Comparison of ENCODE assay signal across 23 cellular contexts in the genomic region with DNA sequence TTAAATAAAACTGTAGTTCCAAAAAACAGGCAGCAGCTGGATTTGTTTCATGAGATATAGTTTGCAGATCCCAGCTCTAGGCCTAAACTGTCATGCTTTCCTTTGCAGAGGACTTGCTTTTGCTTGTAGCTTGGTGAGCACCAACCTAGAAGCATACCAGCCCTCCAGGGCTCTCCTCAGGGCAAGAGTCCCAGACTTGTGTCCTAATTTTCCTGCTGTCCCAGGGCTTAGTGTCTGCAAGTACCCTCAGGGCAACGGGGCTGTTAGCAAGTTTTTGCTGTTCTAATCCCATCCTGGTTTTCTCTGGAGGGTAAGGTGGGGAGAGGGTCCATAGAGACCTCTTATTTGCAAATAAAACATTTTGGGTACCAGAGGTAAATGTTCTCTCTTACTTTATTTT.
"Had no signal": no experiment of that assay in that cellular context is flagged by ENCODE, and none has a peak within 500 bp of the region (broad histone marks: within the 10 kb centered on the region; RNA-seq: fewer than 3 reads in every experiment).

No MANE protein-coding gene starts in this region.

- H3K9me3 ChIP-seq: colonic mucosa, esophagus muscularis mucosa, esophagus squamous epithelium, gastrocnemius medialis, gastroesophageal sphincter, heart left ventricle, heart right ventricle had no signal

- H3K36me3 ChIP-seq: colonic mucosa, esophagus muscularis mucosa, esophagus squamous epithelium, gastrocnemius medialis, gastroesophageal sphincter, heart left ventricle, heart right ventricle had no signal

- H3K4me3 ChIP-seq: colonic mucosa, coronary artery, dorsolateral prefrontal cortex, esophagus muscularis mucosa, gastrocnemius medialis, gastroesophageal sphincter, heart left ventricle, heart right ventricle had no signal

- H3K27me3 ChIP-seq: colonic mucosa, dorsolateral prefrontal cortex, esophagus muscularis mucosa, esophagus squamous epithelium, foreskin keratinocyte, gastrocnemius medialis, gastroesophageal sphincter, heart left ventricle, heart right ventricle had no signal

- DNase-seq: colonic mucosa; cortex of kidney; dermis blood vessel endothelial cell; dorsolateral prefrontal cortex; effector CD4-positive, alpha-beta T cell; effector CD8-positive, alpha-beta T cell; effector memory CD4-positive, alpha-beta T cell; effector memory CD8-positive, alpha-beta T cell; endodermal cell; erythroblast; esophagus squamous epithelium; foreskin fibroblast; foreskin keratinocyte; foreskin melanocyte; gastrocnemius medialis; glutamatergic neuron; head of caudate nucleus; heart right ventricle had no signal

- H3K4me1 ChIP-seq: colonic mucosa, esophagus muscularis mucosa, gastrocnemius medialis, gastroesophageal sphincter, heart left ventricle, heart right ventricle had no signal

- H3K27ac ChIP-seq: colonic mucosa, coronary artery, dorsolateral prefrontal cortex, epithelial cell of prostate, esophagus muscularis mucosa, foreskin keratinocyte, gastrocnemius medialis, gastroesophageal sphincter, heart left ventricle, heart right ventricle had no signal
